11 cellular contexts compared by ENCODE assay signal in genomic region chr7:42097756-42098155, GRCh38.
DNase-seq lines count a peak whose midpoint lies in the region; ATAC-seq, FAIRE-seq and TF ChIP-seq lines count a peak whose summit lies in the region.
"Had no signal": no experiment of that assay in that cellular context is flagged by ENCODE, and none has a peak within 500 bp of the region (broad histone marks: within the 10 kb centered on the region; RNA-seq: fewer than 3 reads in every experiment).

No MANE protein-coding gene starts in this region.

- H3K4me3 Mint-ChIP-seq in activated CD4-positive, alpha-beta T cell treated with anti-CD3 and anti-CD28 coated beads, Interleukin-2, amount 10 ng/mL, durations not matched to agents 7 days and 5 days = no peak overlapping the region
- no peak overlapping the region for H3K4me3 Mint-ChIP-seq in activated CD4-positive, alpha-beta T cell treated with anti-CD3 and anti-CD28 coated beads, Interleukin-2, amount 10 ng/mL, durations not matched to agents 24 days and 14 days

- FAIRE-seq in frontal cortex (lab: Jason Lieb, UNC) = no peak

- H3K27ac ChIP-seq in OCI-LY7 (ENCODE audit: low read depth, low read length, poor library complexity, severe bottlenecking) (no peak overlapping the region), psoas muscle (peak overlapping the region; percentile 50)

- 71 to 85% (median 72%) methylated on average over 5 of the region's 5 CpGs for WGBS in psoas muscle, 3 donors

- CTCF ChIA-PET in OCI-LY7 (lab: Charles Lee; ENCODE audit: unreplicated experiment) = no interaction called here
- CTCF ChIA-PET in activated CD4-positive, alpha-beta T cell treated with anti-CD3 and anti-CD28 coated beads, Interleukin-2, amount 10 ng/mL, durations not matched to agents 7 days and 5 days (lab: Charles Lee) = no interaction called here

- no peaks in the 10 kb centered on the region for H3K9me3 Mint-ChIP-seq in activated CD4-positive, alpha-beta T cell treated with anti-CD3 and anti-CD28 coated beads, Interleukin-2, amount 10 ng/mL, durations not matched to agents 7 days and 5 days
- H3K9me3 Mint-ChIP-seq in activated CD4-positive, alpha-beta T cell treated with anti-CD3 and anti-CD28 coated beads, Interleukin-2, amount 10 ng/mL, durations not matched to agents 24 days and 14 days = no peaks in the 10 kb centered on the region

- H3K79me2 ChIP-seq in OCI-LY7 (ENCODE audit: insufficient read depth, low read depth, low read length) = no peaks in the 10 kb centered on the region

- H3K4me1 Mint-ChIP-seq in activated CD4-positive, alpha-beta T cell treated with anti-CD3 and anti-CD28 coated beads, Interleukin-2, amount 10 ng/mL, durations not matched to agents 7 days and 5 days = no peaks in the 10 kb centered on the region
- H3K4me1 Mint-ChIP-seq in activated CD4-positive, alpha-beta T cell treated with anti-CD3 and anti-CD28 coated beads, Interleukin-2, amount 10 ng/mL, durations not matched to agents 24 days and 14 days = no peaks in the 10 kb centered on the region

- no peak overlapping the region for H3K4me2 ChIP-seq in OCI-LY7 (ENCODE audit: low read length)

- no peaks in the 10 kb centered on the region for H3K9me3 ChIP-seq in OCI-LY7 (ENCODE audit: low read length)
- H3K9me3 ChIP-seq in psoas muscle = no peaks in the 10 kb centered on the region
- H3K9me3 ChIP-seq: adrenal gland had no signal

- H3K27ac Mint-ChIP-seq in activated CD4-positive, alpha-beta T cell treated with anti-CD3 and anti-CD28 coated beads, Interleukin-2, amount 10 ng/mL, durations not matched to agents 7 days and 5 days = no peak overlapping the region
- H3K27ac Mint-ChIP-seq in activated CD4-positive, alpha-beta T cell treated with anti-CD3 and anti-CD28 coated beads, Interleukin-2, amount 10 ng/mL, durations not matched to agents 24 days and 14 days = no peak overlapping the region

- H4K20me1 ChIP-seq in OCI-LY7 (ENCODE audit: insufficient read depth, low read length) = no peaks in the 10 kb centered on the region

- no peaks in the 10 kb centered on the region for H3K27me3 Mint-ChIP-seq in activated CD4-positive, alpha-beta T cell treated with anti-CD3 and anti-CD28 coated beads, Interleukin-2, amount 10 ng/mL, durations not matched to agents 7 days and 5 days
- no peaks in the 10 kb centered on the region for H3K27me3 Mint-ChIP-seq in activated CD4-positive, alpha-beta T cell treated with anti-CD3 and anti-CD28 coated beads, Interleukin-2, amount 10 ng/mL, durations not matched to agents 24 days and 14 days

- H3K4me3 ChIP-seq in OCI-LY7 (ENCODE audit: low read depth, low read length, poor library complexity, severe bottlenecking) (no peak overlapping the region), epithelial cell of proximal tubule (ENCODE audit: low read depth, low read length) (no peak overlapping the region), psoas muscle (no peak overlapping the region)
- H3K4me3 ChIP-seq: adrenal gland had no signal

- H3K36me3 ChIP-seq in OCI-LY7 (ENCODE audit: insufficient read depth, low read length) (no peaks in the 10 kb centered on the region), psoas muscle (ENCODE audit: insufficient read depth in 1 of 2, low read depth in 1 of 2) (no peaks in the 10 kb centered on the region)
- H3K36me3 ChIP-seq: adrenal gland had no signal

- H3K27me3 ChIP-seq in psoas muscle (ENCODE audit: insufficient read depth in 3 of 3, low read length in 2 of 3) = no peaks in the 10 kb centered on the region
- H3K27me3 ChIP-seq: adrenal gland had no signal

- TF ChIP-seq CTCF in OCI-LY7 (conservative IDR thresholded peaks at IDR 0.05; ENCODE audit: low read length) (peak; percentile 42; the same call in 1 of the 2 replicates), epithelial cell of proximal tubule (conservative IDR thresholded peaks at IDR 0.05; ENCODE audit: low read depth, low read length) (peak; percentile 18), psoas muscle (IDR thresholded peaks at IDR 0.05) (no peak)

- H3K9me2 ChIP-seq in OCI-LY7 (ENCODE audit: insufficient read depth, low read length) = no peaks in the 10 kb centered on the region

- BruUV-seq in OCI-LY7 (replicated peaks; lab: Mats Ljungman, UMichigan) = no TSS peak

- H3K4me1 ChIP-seq in OCI-LY7 (ENCODE audit: insufficient read depth, low read length, poor library complexity, severe bottlenecking) = peaks cover 4% of the 10 kb centered on the region
- H3K4me1 ChIP-seq in psoas muscle = peaks cover 23% of the 10 kb centered on the region

- no peak overlapping the region for H2AFZ ChIP-seq in OCI-LY7 (ENCODE audit: low read length)

- POLR2A ChIA-PET in OCI-LY7 (lab: Charles Lee) = no interaction called here
- POLR2A ChIA-PET in activated CD4-positive, alpha-beta T cell treated with anti-CD3 and anti-CD28 coated beads, Interleukin-2, amount 10 ng/mL, durations not matched to agents 7 days and 5 days (lab: Charles Lee) = no interaction called here

- ATAC-seq in psoas muscle = peak; percentile 24 to 65 (median 58)

- no peaks in the 10 kb centered on the region for H3K36me3 Mint-ChIP-seq in activated CD4-positive, alpha-beta T cell treated with anti-CD3 and anti-CD28 coated beads, Interleukin-2, amount 10 ng/mL, durations not matched to agents 7 days and 5 days (ENCODE audit: low read depth)
- H3K36me3 Mint-ChIP-seq in activated CD4-positive, alpha-beta T cell treated with anti-CD3 and anti-CD28 coated beads, Interleukin-2, amount 10 ng/mL, durations not matched to agents 24 days and 14 days (ENCODE audit: low read depth) = no peaks in the 10 kb centered on the region

- intact Hi-C loops in OCI-LY7 (cut with micrococcal nuclease; ENCODE audit: unreplicated experiment) (no loop called here), psoas muscle (cut with DNase I) (no loop called here)
- intact Hi-C loops in activated CD4-positive, alpha-beta T cell treated with anti-CD3 and anti-CD28 coated beads, Interleukin-2, amount 10 ng/mL, durations not matched to agents 24 days and 14 days (cut with micrococcal nuclease) = no loop called here

- peak; percentile 78 for DNase-seq in GM04504 (ENCODE audit: low read depth)
- DNase-seq in OCI-LY7 (ENCODE audit: low spot score) = no peak
- no peak for DNase-seq in epithelial cell of proximal tubule (ENCODE audit: low read depth)
- no peak for DNase-seq in psoas muscle
- no peak for DNase-seq in NCI-H774 (lab: John Stamatoyannopoulos, UW)
- DNase-seq in frontal cortex (ENCODE audit: low spot score in 2 of 2) = no peak
- DNase-seq in activated CD4-positive, alpha-beta T cell treated with anti-CD3 and anti-CD28 coated beads, Interleukin-2, amount 10 ng/mL, durations not matched to agents 7 days and 5 days = no peak
- no peak for DNase-seq in activated CD4-positive, alpha-beta T cell treated with anti-CD3 and anti-CD28 coated beads, Interleukin-2, amount 10 ng/mL, durations not matched to agents 24 days and 14 days
- DNase-seq: KG1, left cardiac atrium had no signal
